In the genomic region with DNA sequence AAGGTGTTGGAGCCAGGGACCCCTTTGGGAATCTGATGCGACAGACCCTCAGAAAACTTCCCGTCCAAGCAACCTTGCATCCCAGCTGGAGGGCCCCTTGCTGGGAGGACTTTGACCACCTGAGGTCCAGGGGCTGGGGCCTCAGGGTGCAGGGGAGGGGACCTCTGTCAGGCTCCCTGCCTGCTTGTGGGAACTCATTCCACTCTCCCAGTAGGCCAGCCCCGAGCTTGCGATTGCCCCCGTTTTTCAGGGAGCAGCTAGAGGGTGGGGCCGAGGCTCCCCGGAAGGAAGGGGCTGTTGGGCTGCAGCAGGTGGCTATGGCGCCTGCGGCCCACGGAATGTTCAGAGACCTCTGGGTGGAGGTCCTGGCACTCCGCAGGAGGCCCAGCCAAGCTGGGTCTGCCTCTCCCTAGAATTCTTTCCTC, we compare ENCODE assay signal across 1 cellular context.
TF ChIP-seq lines count a peak whose summit lies in the region.

No MANE protein-coding gene starts in this region.

TF ChIP-seq in HepG2, 621 proteins besides CTCF, POLR2A, EP300 and RAD21 (continued from another document):
- TF ChIP-seq XBP1 (CRISPR knock-in tag; IDR thresholded peaks at IDR 0.05) (no peak), PRPF4 (IDR thresholded peaks at IDR 0.05; ENCODE audit: low read depth, low read length, poor library complexity, severe bottlenecking) (no peak), FOXM1 (CRISPR knock-in tag; IDR thresholded peaks at IDR 0.05) (no peak), ZBTB1 (CRISPR knock-in tag; IDR thresholded peaks at IDR 0.05; ENCODE audit: borderline replicate concordance) (no peak), PCBP1 (IDR thresholded peaks at IDR 0.05; ENCODE audit: borderline replicate concordance, low read depth, low read length) (peak; percentile 48; the same call in 1 of the 2 replicates), CEBPB (IDR thresholded peaks at IDR 0.05; ENCODE audit: borderline replicate concordance, low read depth, low read length) (no peak), ZNF709 (CRISPR knock-in tag; IDR thresholded peaks at IDR 0.05) (0 out of 2 replicates have a peak, but pooled peaks have one; percentile 58), ZNF235 (CRISPR knock-in tag; IDR thresholded peaks at IDR 0.05; ENCODE audit: borderline replicate concordance) (no peak), TRIM24 (CRISPR knock-in tag; IDR thresholded peaks at IDR 0.05) (no peak), HOXA3 (CRISPR knock-in tag; IDR thresholded peaks at IDR 0.05) (0 out of 2 replicates have a peak, but pooled peaks have one; percentile 7), KLF9 (CRISPR knock-in tag; IDR thresholded peaks at IDR 0.05; ENCODE audit: low read depth) (no peak), GATA4 (IDR thresholded peaks at IDR 0.05; ENCODE audit: borderline replicate concordance, low read depth) (no peak), ONECUT2 (CRISPR knock-in tag; IDR thresholded peaks at IDR 0.05) (no peak), GZF1 (CRISPR knock-in tag; IDR thresholded peaks at IDR 0.05) (peak; percentile 78; the same call in 1 of the 2 replicates), ZNF335 (CRISPR knock-in tag; IDR thresholded peaks at IDR 0.05) (0 out of 2 replicates have a peak, but pooled peaks have one; percentile 7), MEIS2 (CRISPR knock-in tag; IDR thresholded peaks at IDR 0.05) (no peak; the same call in 1 of the 2 replicates), ISX (CRISPR knock-in tag; conservative IDR thresholded peaks at IDR 0.05) (no peak), SNAPC2 (CRISPR knock-in tag; IDR thresholded peaks at IDR 0.05) (no peak), U2AF2 (IDR thresholded peaks at IDR 0.05; ENCODE audit: low read depth, low read length) (no peak), SRSF1 (optimal IDR thresholded peaks at IDR 0.05; ENCODE audit: low read depth, low read length) (no peak), RBAK (CRISPR knock-in tag; IDR thresholded peaks at IDR 0.05) (no peak), ZNF33A (CRISPR knock-in tag; IDR thresholded peaks at IDR 0.05; ENCODE audit: borderline replicate concordance) (no peak), ZBTB21 (CRISPR knock-in tag; IDR thresholded peaks at IDR 0.05) (no peak), ATF7-NPFF (CRISPR knock-in tag; IDR thresholded peaks at IDR 0.05; ENCODE audit: low read depth) (no peak), ZEB1 (IDR thresholded peaks at IDR 0.05; ENCODE audit: insufficient replicate concordance, low read depth) (no peak), SETDB1 (CRISPR knock-in tag; IDR thresholded peaks at IDR 0.05; ENCODE audit: borderline replicate concordance) (no peak), HNF4A (CRISPR knock-in tag; IDR thresholded peaks at IDR 0.05) (peak; percentile 91), CCAR2 (optimal IDR thresholded peaks at IDR 0.05; ENCODE audit: low read depth, low read length) (no peak), KAT8 (CRISPR knock-in tag; IDR thresholded peaks at IDR 0.05) (no peak), MIER2 (CRISPR knock-in tag; IDR thresholded peaks at IDR 0.05) (no peak), ZNF563 (CRISPR knock-in tag; IDR thresholded peaks at IDR 0.05) (peak; percentile 25; the same call in 1 of the 2 replicates), TCF7 (IDR thresholded peaks at IDR 0.05; ENCODE audit: low read depth) (no peak), ZNF441 (CRISPR knock-in tag; IDR thresholded peaks at IDR 0.05; ENCODE audit: borderline replicate concordance) (peak; percentile 50; the same call in 1 of the 2 replicates), ZNF816 (CRISPR knock-in tag; IDR thresholded peaks at IDR 0.05; ENCODE audit: borderline replicate concordance) (no peak), ZNF7 (CRISPR knock-in tag; IDR thresholded peaks at IDR 0.05) (no peak), DR1 (CRISPR knock-in tag; IDR thresholded peaks at IDR 0.05) (peak; percentile 15; the same call in 1 of the 2 replicates)
- TF ChIP-seq, protein P1, sequence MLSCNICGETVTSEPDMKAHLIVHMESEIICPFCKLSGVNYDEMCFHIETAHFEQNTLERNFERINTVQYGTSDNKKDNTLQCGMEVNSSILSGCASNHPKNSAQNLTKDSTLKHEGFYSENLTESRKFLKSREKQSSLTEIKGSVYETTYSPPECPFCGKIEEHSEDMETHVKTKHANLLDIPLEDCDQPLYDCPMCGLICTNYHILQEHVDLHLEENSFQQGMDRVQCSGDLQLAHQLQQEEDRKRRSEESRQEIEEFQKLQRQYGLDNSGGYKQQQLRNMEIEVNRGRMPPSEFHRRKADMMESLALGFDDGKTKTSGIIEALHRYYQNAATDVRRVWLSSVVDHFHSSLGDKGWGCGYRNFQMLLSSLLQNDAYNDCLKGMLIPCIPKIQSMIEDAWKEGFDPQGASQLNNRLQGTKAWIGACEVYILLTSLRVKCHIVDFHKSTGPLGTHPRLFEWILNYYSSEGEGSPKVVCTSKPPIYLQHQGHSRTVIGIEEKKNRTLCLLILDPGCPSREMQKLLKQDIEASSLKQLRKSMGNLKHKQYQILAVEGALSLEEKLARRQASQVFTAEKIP (CRISPR knock-in tag; IDR thresholded peaks at IDR 0.05; ENCODE audit: borderline replicate concordance), result no peak
- TF ChIP-seq, protein P2, sequence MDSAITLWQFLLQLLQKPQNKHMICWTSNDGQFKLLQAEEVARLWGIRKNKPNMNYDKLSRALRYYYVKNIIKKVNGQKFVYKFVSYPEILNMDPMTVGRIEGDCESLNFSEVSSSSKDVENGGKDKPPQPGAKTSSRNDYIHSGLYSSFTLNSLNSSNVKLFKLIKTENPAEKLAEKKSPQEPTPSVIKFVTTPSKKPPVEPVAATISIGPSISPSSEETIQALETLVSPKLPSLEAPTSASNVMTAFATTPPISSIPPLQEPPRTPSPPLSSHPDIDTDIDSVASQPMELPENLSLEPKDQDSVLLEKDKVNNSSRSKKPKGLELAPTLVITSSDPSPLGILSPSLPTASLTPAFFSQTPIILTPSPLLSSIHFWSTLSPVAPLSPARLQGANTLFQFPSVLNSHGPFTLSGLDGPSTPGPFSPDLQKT (CRISPR knock-in tag; IDR thresholded peaks at IDR 0.05; ENCODE audit: borderline replicate concordance), result no peak
- TF ChIP-seq, protein P3, sequence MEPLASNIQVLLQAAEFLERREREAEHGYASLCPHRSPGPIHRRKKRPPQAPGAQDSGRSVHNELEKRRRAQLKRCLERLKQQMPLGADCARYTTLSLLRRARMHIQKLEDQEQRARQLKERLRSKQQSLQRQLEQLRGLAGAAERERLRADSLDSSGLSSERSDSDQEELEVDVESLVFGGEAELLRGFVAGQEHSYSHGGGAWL (CRISPR knock-in tag; IDR thresholded peaks at IDR 0.05), result no peak
- TF ChIP-seq, protein P4, sequence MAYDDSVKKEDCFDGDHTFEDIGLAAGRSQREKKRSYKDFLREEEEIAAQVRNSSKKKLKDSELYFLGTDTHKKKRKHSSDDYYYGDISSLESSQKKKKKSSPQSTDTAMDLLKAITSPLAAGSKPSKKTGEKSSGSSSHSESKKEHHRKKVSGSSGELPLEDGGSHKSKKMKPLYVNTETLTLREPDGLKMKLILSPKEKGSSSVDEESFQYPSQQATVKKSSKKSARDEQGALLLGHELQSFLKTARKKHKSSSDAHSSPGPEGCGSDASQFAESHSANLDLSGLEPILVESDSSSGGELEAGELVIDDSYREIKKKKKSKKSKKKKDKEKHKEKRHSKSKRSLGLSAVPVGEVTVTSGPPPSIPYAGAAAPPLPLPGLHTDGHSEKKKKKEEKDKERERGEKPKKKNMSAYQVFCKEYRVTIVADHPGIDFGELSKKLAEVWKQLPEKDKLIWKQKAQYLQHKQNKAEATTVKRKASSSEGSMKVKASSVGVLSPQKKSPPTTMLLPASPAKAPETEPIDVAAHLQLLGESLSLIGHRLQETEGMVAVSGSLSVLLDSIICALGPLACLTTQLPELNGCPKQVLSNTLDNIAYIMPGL (CRISPR knock-in tag; IDR thresholded peaks at IDR 0.05; ENCODE audit: borderline replicate concordance in 1 of 2, low read depth in 1 of 2), result peak in 1 of 2 experiments; percentile 18; a peak in 1 of 4 replicates
- TF ChIP-seq, protein P5, sequence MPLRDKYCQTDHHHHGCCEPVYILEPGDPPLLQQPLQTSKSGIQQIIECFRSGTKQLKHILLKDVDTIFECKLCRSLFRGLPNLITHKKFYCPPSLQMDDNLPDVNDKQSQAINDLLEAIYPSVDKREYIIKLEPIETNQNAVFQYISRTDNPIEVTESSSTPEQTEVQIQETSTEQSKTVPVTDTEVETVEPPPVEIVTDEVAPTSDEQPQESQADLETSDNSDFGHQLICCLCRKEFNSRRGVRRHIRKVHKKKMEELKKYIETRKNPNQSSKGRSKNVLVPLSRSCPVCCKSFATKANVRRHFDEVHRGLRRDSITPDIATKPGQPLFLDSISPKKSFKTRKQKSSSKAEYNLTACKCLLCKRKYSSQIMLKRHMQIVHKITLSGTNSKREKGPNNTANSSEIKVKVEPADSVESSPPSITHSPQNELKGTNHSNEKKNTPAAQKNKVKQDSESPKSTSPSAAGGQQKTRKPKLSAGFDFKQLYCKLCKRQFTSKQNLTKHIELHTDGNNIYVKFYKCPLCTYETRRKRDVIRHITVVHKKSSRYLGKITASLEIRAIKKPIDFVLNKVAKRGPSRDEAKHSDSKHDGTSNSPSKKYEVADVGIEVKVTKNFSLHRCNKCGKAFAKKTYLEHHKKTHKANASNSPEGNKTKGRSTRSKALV (CRISPR knock-in tag; IDR thresholded peaks at IDR 0.05), result no peak
- TF ChIP-seq, protein P6, sequence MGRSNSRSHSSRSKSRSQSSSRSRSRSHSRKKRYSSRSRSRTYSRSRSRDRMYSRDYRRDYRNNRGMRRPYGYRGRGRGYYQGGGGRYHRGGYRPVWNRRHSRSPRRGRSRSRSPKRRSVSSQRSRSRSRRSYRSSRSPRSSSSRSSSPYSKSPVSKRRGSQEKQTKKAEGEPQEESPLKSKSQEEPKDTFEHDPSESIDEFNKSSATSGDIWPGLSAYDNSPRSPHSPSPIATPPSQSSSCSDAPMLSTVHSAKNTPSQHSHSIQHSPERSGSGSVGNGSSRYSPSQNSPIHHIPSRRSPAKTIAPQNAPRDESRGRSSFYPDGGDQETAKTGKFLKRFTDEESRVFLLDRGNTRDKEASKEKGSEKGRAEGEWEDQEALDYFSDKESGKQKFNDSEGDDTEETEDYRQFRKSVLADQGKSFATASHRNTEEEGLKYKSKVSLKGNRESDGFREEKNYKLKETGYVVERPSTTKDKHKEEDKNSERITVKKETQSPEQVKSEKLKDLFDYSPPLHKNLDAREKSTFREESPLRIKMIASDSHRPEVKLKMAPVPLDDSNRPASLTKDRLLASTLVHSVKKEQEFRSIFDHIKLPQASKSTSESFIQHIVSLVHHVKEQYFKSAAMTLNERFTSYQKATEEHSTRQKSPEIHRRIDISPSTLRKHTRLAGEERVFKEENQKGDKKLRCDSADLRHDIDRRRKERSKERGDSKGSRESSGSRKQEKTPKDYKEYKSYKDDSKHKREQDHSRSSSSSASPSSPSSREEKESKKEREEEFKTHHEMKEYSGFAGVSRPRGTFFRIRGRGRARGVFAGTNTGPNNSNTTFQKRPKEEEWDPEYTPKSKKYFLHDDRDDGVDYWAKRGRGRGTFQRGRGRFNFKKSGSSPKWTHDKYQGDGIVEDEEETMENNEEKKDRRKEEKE (IDR thresholded peaks at IDR 0.05), result no peak
- TF ChIP-seq, protein P7, sequence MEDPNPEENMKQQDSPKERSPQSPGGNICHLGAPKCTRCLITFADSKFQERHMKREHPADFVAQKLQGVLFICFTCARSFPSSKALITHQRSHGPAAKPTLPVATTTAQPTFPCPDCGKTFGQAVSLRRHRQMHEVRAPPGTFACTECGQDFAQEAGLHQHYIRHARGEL (CRISPR knock-in tag; IDR thresholded peaks at IDR 0.05), result no peak
- TF ChIP-seq, protein P8, sequence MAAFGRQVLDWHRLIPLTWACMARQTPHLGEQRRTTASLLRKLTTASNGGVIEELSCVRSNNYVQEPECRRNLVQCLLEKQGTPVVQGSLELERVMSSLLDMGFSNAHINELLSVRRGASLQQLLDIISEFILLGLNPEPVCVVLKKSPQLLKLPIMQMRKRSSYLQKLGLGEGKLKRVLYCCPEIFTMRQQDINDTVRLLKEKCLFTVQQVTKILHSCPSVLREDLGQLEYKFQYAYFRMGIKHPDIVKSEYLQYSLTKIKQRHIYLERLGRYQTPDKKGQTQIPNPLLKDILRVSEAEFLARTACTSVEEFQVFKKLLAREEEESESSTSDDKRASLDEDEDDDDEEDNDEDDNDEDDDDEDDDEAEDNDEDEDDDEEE (CRISPR knock-in tag; IDR thresholded peaks at IDR 0.05), result no peak
